In the genomic region with DNA sequence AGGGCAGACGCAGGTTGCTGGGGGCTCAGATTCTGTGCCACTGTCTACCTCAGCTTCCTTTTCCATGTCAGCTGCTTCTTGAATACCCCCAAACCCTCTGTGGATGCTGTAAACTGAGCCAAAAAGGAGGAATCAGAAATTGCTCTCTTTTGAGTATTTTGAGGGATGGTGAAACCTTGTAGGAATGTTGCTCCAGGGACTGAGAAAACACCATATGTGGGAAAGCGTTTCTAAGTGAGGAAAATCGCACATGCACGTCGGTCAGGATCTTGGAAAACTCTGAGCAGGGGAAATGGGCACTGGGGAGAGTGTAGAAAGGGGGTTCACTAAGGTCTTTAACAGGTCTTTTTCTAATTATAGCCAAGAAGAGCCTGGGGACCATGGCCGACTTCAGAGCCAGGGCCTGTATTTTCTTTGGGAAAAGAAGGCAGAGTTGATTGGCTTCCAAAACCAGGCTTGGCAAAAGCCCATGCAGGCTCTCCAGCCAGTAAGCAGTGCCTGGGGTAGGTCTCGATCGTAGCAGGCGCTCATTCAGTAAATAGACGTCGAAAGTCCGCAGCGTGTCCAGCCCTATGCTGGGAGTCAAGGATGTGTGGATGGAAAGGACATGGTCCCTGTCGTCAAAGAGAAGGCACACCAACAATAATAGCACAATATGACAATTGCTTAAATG, we compare ENCODE assay signal across 21 cellular contexts. TPM values are rescaled to one million over a fixed set of nuclear protein-coding genes. Genes with fewer than 3 reads are reported as not detected.
"Had no signal": no experiment of that assay in that cellular context is flagged by ENCODE, and none has a peak within 500 bp of the region (broad histone marks: within the 10 kb centered on the region; RNA-seq: fewer than 3 reads in every experiment).

No MANE protein-coding gene starts in this region.

- H3K27me3 ChIP-seq: neutrophil, ovary, transverse colon, vagina had no signal

- ATAC-seq: activated CD8-positive, alpha-beta T cell treated with anti-CD3 and anti-CD28 coated beads for 36 hours; left lobe of liver; naive thymus-derived CD8-positive, alpha-beta T cell; T-cell had no signal

- H3K36me3 ChIP-seq: neutrophil, ovary, prostate gland, transverse colon, vagina had no signal

- H3K4me1 ChIP-seq: prostate gland, vagina had no signal

- FAIRE-seq: kidney, TTC549 had no signal

- DNase-seq: activated CD4-positive, alpha-beta T cell treated with anti-CD3 and anti-CD28 coated beads, Interleukin-2, amount 10 ng/mL, durations not matched to agents 7 days and 5 days; activated CD4-positive, CD25-positive, alpha-beta regulatory T cell treated with anti-CD3 and anti-CD28 coated beads, Interleukin-2, amount 50 U/mL, for 72 hours; activated CD8-positive, alpha-beta T cell treated with anti-CD3 and anti-CD28 coated beads for 36 hours; activated gamma-delta T cell treated with Interleukin-2 at 50 U/mL for 16 hours; effector memory CD4-positive, alpha-beta T cell; foreskin melanocyte; kidney; naive thymus-derived CD8-positive, alpha-beta T cell; stimulated activated CD4-positive, alpha-beta T cell treated with anti-CD3 and anti-CD28 coated beads, Interleukin-1b, Interleukin-23, amount 100 ng/mL, for 48 hours; T-cell; transverse colon; WERI-Rb-1 had no signal

- H3K4me3 ChIP-seq: ovary, prostate gland, transverse colon, vagina had no signal

- H3K9me3 ChIP-seq: neutrophil, ovary, prostate gland, transverse colon, vagina had no signal

- H3K27ac ChIP-seq: neutrophil, ovary, prostate gland, vagina, WERI-Rb-1 had no signal

RNA-seq across cellular contexts. Expression of a gene that starts 58.0 kb away (rescaled TPM):
- total RNA-seq: activated CD4-positive, alpha-beta T cell treated with anti-CD3 and anti-CD28 coated beads, Interleukin-2, amount 10 ng/mL, durations not matched to agents 7 days and 5 days; activated CD8-positive, alpha-beta T cell treated with anti-CD3 and anti-CD28 coated beads for 36 hours; activated T-helper 1 cell treated with anti-CD3 and anti-CD28 coated beads, Interleukin-12 subunit alpha, Interleukin-12 subunit beta, Interleukin-2, Interleukin-4 antibody, amounts not matched to agents 30 ng/mL and 10 ng/mL and 1 ng/mL, durations not matched to agents 14 hours and 24 hours and 36 hours; bronchial epithelial cell; dermis microvascular lymphatic vessel endothelial cell; naive thymus-derived CD8-positive, alpha-beta T cell; T-cell had no signal
- polyA plus RNA-seq: naive thymus-derived CD8-positive, alpha-beta T cell had no signal
